In the genomic region with DNA sequence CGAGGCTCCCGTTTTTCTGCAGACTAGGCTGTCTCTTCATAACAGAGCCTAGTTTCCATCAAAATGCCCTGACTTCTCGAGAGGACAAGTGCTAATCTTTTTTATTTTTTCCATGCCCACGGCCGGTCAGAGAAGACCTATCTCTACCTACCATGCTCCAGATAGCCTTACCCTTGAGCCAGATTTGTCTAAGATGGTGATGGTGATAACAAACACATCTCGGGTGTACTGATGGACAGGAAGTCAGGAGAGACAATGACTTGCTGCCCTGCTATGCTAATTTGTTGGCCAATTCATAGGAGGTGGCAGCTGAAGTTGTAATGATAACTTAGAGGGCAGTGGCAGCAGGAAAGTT, we compare ENCODE assay signal across 10 cellular contexts. TPM values are rescaled to one million over a fixed set of nuclear protein-coding genes. Genes with fewer than 3 reads are reported as not detected.
DNase-seq lines count a peak whose midpoint lies in the region; ATAC-seq and TF ChIP-seq lines count a peak whose summit lies in the region.
"Had no signal": no experiment of that assay in that cellular context is flagged by ENCODE, and none has a peak within 500 bp of the region (broad histone marks: within the 10 kb centered on the region; RNA-seq: fewer than 3 reads in every experiment).

No MANE protein-coding gene starts in this region.

- no peak for DNase-seq in activated T-cell treated with anti-CD3 and anti-CD28 coated beads, Interleukin-2, amount 50 U/mL, for 72 hours
- no peak for DNase-seq in activated T-cell treated with anti-CD3 and anti-CD28 coated beads, Interleukin-2, amount 50 U/mL, for 1 hour
- DNase-seq in activated CD8-positive, alpha-beta T cell treated with anti-CD3 and anti-CD28 coated beads for 36 hours: no peak
- DNase-seq in stimulated activated naive B cell treated with anti-CD40 and anti-IgM and Interleukin-4, amounts not matched to agents 10 μg/mL and 1 μg/mL and 100 μg/mL, for 72 hours: no peak
- DNase-seq in activated effector memory CD4-positive, alpha-beta T cell treated with anti-CD3 and anti-CD28 coated beads, Interleukin-2, amount 50 U/mL, for 16 hours: no peak
- DNase-seq: amniotic stem cell, NCI-H1436 treated with DMSO at 0.1 percent for 48 hours had no signal

- intact Hi-C loops in activated CD8-positive, alpha-beta T cell treated with anti-CD3 and anti-CD28 coated beads for 36 hours (cut with micrococcal nuclease): loop anchor here (5.0 kb wide), 1 partner anchor 39 kb away; no protein-coding TSS in a partner anchor

- H3K9me3 Mint-ChIP-seq in activated T-cell treated with anti-CD3 and anti-CD28 coated beads, Interleukin-2, amount 50 U/mL, for 72 hours: no peaks in the 10 kb centered on the region
- H3K9me3 Mint-ChIP-seq in activated CD8-positive, alpha-beta T cell treated with anti-CD3 and anti-CD28 coated beads for 36 hours: no peaks in the 10 kb centered on the region
- no peaks in the 10 kb centered on the region for H3K9me3 Mint-ChIP-seq in stimulated activated naive B cell treated with anti-CD40 and anti-IgM and Interleukin-4, amounts not matched to agents 10 μg/mL and 1 μg/mL and 100 μg/mL, for 72 hours

- H3K4me1 Mint-ChIP-seq in activated T-cell treated with anti-CD3 and anti-CD28 coated beads, Interleukin-2, amount 50 U/mL, for 72 hours (ENCODE audit: low read depth): peaks cover 50% of the 10 kb centered on the region
- peaks cover 38% of the 10 kb centered on the region for H3K4me1 Mint-ChIP-seq in activated CD8-positive, alpha-beta T cell treated with anti-CD3 and anti-CD28 coated beads for 36 hours (ENCODE audit: low read depth)
- peaks cover 17 to 25% of the 10 kb centered on the region in 2 donors for H3K4me1 Mint-ChIP-seq in stimulated activated naive B cell treated with anti-CD40 and anti-IgM and Interleukin-4, amounts not matched to agents 10 μg/mL and 1 μg/mL and 100 μg/mL, for 72 hours

- peaks cover 14 to 60% of the 10 kb centered on the region in 2 donors for H3K36me3 Mint-ChIP-seq in activated T-cell treated with anti-CD3 and anti-CD28 coated beads, Interleukin-2, amount 50 U/mL, for 72 hours (ENCODE audit: insufficient read depth in 2 of 2)
- peaks cover 52% of the 10 kb centered on the region for H3K36me3 Mint-ChIP-seq in activated CD8-positive, alpha-beta T cell treated with anti-CD3 and anti-CD28 coated beads for 36 hours (ENCODE audit: low read depth)
- H3K36me3 Mint-ChIP-seq in stimulated activated naive B cell treated with anti-CD40 and anti-IgM and Interleukin-4, amounts not matched to agents 10 μg/mL and 1 μg/mL and 100 μg/mL, for 72 hours: peaks cover 21 to 57% of the 10 kb centered on the region in 2 donors

- H3K27ac Mint-ChIP-seq in activated T-cell treated with anti-CD3 and anti-CD28 coated beads, Interleukin-2, amount 50 U/mL, for 72 hours: peak overlapping the region; percentile 91
- H3K27ac Mint-ChIP-seq in activated CD8-positive, alpha-beta T cell treated with anti-CD3 and anti-CD28 coated beads for 36 hours: peak overlapping the region; percentile 93
- H3K27ac Mint-ChIP-seq in stimulated activated naive B cell treated with anti-CD40 and anti-IgM and Interleukin-4, amounts not matched to agents 10 μg/mL and 1 μg/mL and 100 μg/mL, for 72 hours: peak overlapping the region; percentile 95

- POLR2A ChIA-PET in activated CD8-positive, alpha-beta T cell treated with anti-CD3 and anti-CD28 coated beads for 36 hours (lab: Charles Lee): interaction anchor here (1.0 to 2.0 kb wide), 4 partner anchors 35 to 43 kb away, joined by 3 to 10 read pairs (median 6); a partner anchor contains a TSS

- no peak for TF ChIP-seq CTCF in activated CD8-positive, alpha-beta T cell treated with anti-CD3 and anti-CD28 coated beads for 36 hours (IDR thresholded peaks at IDR 0.05)

- H3K4me3 Mint-ChIP-seq in activated T-cell treated with anti-CD3 and anti-CD28 coated beads, Interleukin-2, amount 50 U/mL, for 72 hours: peak overlapping the region; percentile 58 to 75
- H3K4me3 Mint-ChIP-seq in activated CD8-positive, alpha-beta T cell treated with anti-CD3 and anti-CD28 coated beads for 36 hours: no peak overlapping the region
- H3K4me3 Mint-ChIP-seq in stimulated activated naive B cell treated with anti-CD40 and anti-IgM and Interleukin-4, amounts not matched to agents 10 μg/mL and 1 μg/mL and 100 μg/mL, for 72 hours: peak overlapping the region in 1 of 2 donors; percentile 13

- CTCF ChIA-PET in activated CD8-positive, alpha-beta T cell treated with anti-CD3 and anti-CD28 coated beads for 36 hours (lab: Charles Lee): interaction anchor here (0.8 to 1.6 kb wide), 2 partner anchors 29 to 79 kb away, joined by 3 read pairs; no protein-coding TSS in a partner anchor

- no peaks in the 10 kb centered on the region for H3K27me3 Mint-ChIP-seq in activated T-cell treated with anti-CD3 and anti-CD28 coated beads, Interleukin-2, amount 50 U/mL, for 72 hours (ENCODE audit: low read depth)
- no peaks in the 10 kb centered on the region for H3K27me3 Mint-ChIP-seq in activated CD8-positive, alpha-beta T cell treated with anti-CD3 and anti-CD28 coated beads for 36 hours
- H3K27me3 Mint-ChIP-seq in stimulated activated naive B cell treated with anti-CD40 and anti-IgM and Interleukin-4, amounts not matched to agents 10 μg/mL and 1 μg/mL and 100 μg/mL, for 72 hours: no peaks in the 10 kb centered on the region

- ATAC-seq in activated T-cell treated with anti-CD3 and anti-CD28 coated beads, Interleukin-2, amount 50 U/mL, for 72 hours (replicated peaks in 1 of 2): peak; percentile 1 to 9
- peak; percentile 8 for ATAC-seq in HG02798 (IDR thresholded peaks at IDR 0.05; ENCODE audit: poor library complexity, unreplicated experiment)
- ATAC-seq in activated CD8-positive, alpha-beta T cell treated with anti-CD3 and anti-CD28 coated beads for 36 hours: peak; percentile 5
- ATAC-seq in stimulated activated naive B cell treated with anti-CD40 and anti-IgM and Interleukin-4, amounts not matched to agents 10 μg/mL and 1 μg/mL and 100 μg/mL, for 72 hours (replicated peaks): peak in 1 of 2 donors; percentile 3
- ATAC-seq in HG03469 (IDR thresholded peaks at IDR 0.05; ENCODE audit: unreplicated experiment): no peak
- no peak for ATAC-seq in HG03565 (IDR thresholded peaks at IDR 0.05; ENCODE audit: unreplicated experiment)

RNA-seq across cellular contexts. Expression of a gene that starts 42.2 kb away (rescaled TPM):
- 10 to 100 TPM; 15.9 to 18.8 TPM for total RNA-seq in activated T-cell treated with anti-CD3 and anti-CD28 coated beads, Interleukin-2, amount 50 U/mL, for 72 hours
- total RNA-seq in activated CD8-positive, alpha-beta T cell treated with anti-CD3 and anti-CD28 coated beads for 36 hours: 10 to 100 TPM; 22.3 to 23.5 TPM

RNA-seq across cellular contexts. Expression of a gene that starts 44.6 kb away (rescaled TPM):
- 100 to 1,000 TPM; 183 to 275 TPM for total RNA-seq in activated T-cell treated with anti-CD3 and anti-CD28 coated beads, Interleukin-2, amount 50 U/mL, for 72 hours
- total RNA-seq in activated CD8-positive, alpha-beta T cell treated with anti-CD3 and anti-CD28 coated beads for 36 hours: 100 to 1,000 TPM; 205 to 209 TPM

Comparison
In these comparisons a context has a peak if more than half of its experiments do, and no peak if none do; other contexts are left out.
1. ATAC-seq: peak in activated T-cell treated with anti-CD3 and anti-CD28 coated beads, Interleukin-2, amount 50 U/mL, for 72 hours (2 of 2), HG02798 (single experiment) and activated CD8-positive, alpha-beta T cell treated with anti-CD3 and anti-CD28 coated beads for 36 hours (single experiment); none in HG03469 (single experiment) and HG03565 (single experiment).
2. Peak in every context shown above with its lines, with median percentiles within 50 percentile points of each other: H3K27ac Mint-ChIP-seq.